Comparison of ENCODE assay signal across 1 cellular context in genomic region chr3:196837819-196838420, GRCh38.
A peak's percentile ranks its signal among the peaks of the same experiment; 100 is the strongest.
TF ChIP-seq lines count a peak whose summit lies in the region.

No MANE protein-coding gene starts in this region.

TF ChIP-seq in HepG2, 621 proteins besides CTCF, POLR2A, EP300 and RAD21 (continued from another document and continues in another):
- no peak for TF ChIP-seq ZNF431 (CRISPR knock-in tag; IDR thresholded peaks at IDR 0.05; ENCODE audit: borderline replicate concordance, low read depth)
- no peak for TF ChIP-seq ZNF432 (CRISPR knock-in tag; IDR thresholded peaks at IDR 0.05; ENCODE audit: borderline replicate concordance)
- TF ChIP-seq NAIF1 (CRISPR knock-in tag; IDR thresholded peaks at IDR 0.05; ENCODE audit: borderline replicate concordance): no peak
- TF ChIP-seq CHCHD3 (CRISPR knock-in tag; IDR thresholded peaks at IDR 0.05): no peak
- TF ChIP-seq NFAT5 (CRISPR knock-in tag; IDR thresholded peaks at IDR 0.05): no peak
- TF ChIP-seq TBL1XR1 (IDR thresholded peaks at IDR 0.05; ENCODE audit: borderline replicate concordance, low read length, partially characterized antibody): no peak
- TF ChIP-seq ONECUT2 (CRISPR knock-in tag; IDR thresholded peaks at IDR 0.05): peak; percentile 52; the same call in 1 of the 2 replicates
- TF ChIP-seq THAP11 (CRISPR knock-in tag; IDR thresholded peaks at IDR 0.05): 0 out of 2 replicates have a peak, but pooled peaks have one; percentile 30
- no peak for TF ChIP-seq CBX1 (IDR thresholded peaks at IDR 0.05; ENCODE audit: low read depth)
- no peak for TF ChIP-seq ZBTB26 (CRISPR knock-in tag; IDR thresholded peaks at IDR 0.05; ENCODE audit: borderline replicate concordance)
- no peak for TF ChIP-seq FOXK2 (IDR thresholded peaks at IDR 0.05)
- TF ChIP-seq SMAD9 (CRISPR knock-in tag; IDR thresholded peaks at IDR 0.05): no peak
- TF ChIP-seq ZBTB40 (IDR thresholded peaks at IDR 0.05): no peak
- no peak for TF ChIP-seq ZBTB40 (CRISPR knock-in tag; IDR thresholded peaks at IDR 0.05)
- TF ChIP-seq MIER2 (CRISPR knock-in tag; IDR thresholded peaks at IDR 0.05): 0 out of 2 replicates have a peak, but pooled peaks have one; percentile 15
- no peak for TF ChIP-seq JARID2 (CRISPR knock-in tag; IDR thresholded peaks at IDR 0.05; ENCODE audit: insufficient replicate concordance)
- TF ChIP-seq XRCC5 (optimal IDR thresholded peaks at IDR 0.05; ENCODE audit: low read length): peak; percentile 31
- TF ChIP-seq FOSL2 (CRISPR knock-in tag; IDR thresholded peaks at IDR 0.05): 0 out of 2 replicates have a peak, but pooled peaks have one; percentile 7
- 0 out of 2 replicates have a peak, but pooled peaks have one; percentile 31 for TF ChIP-seq CBFB (CRISPR knock-in tag; IDR thresholded peaks at IDR 0.05)
- TF ChIP-seq CREB1 (IDR thresholded peaks at IDR 0.05): no peak
- 0 out of 2 replicates have a peak, but pooled peaks have one; percentile 29 for TF ChIP-seq CREB1 (CRISPR knock-in tag; IDR thresholded peaks at IDR 0.05)
- TF ChIP-seq ARID3A (IDR thresholded peaks at IDR 0.05; ENCODE audit: low read depth, low read length): peak; percentile 65; the same call in 1 of the 2 replicates
- peak; percentile 43 for TF ChIP-seq SAP130 (CRISPR knock-in tag; IDR thresholded peaks at IDR 0.05; ENCODE audit: low read depth)
- no peak for TF ChIP-seq MTF1 (CRISPR knock-in tag; IDR thresholded peaks at IDR 0.05)
- TF ChIP-seq PPARG (CRISPR knock-in tag; conservative IDR thresholded peaks at IDR 0.05): 0 out of 2 replicates have a peak, but pooled peaks have one; percentile 21
- TF ChIP-seq FOXA3 (CRISPR knock-in tag; IDR thresholded peaks at IDR 0.05): peak; percentile 26; the same call in 1 of the 2 replicates
- TF ChIP-seq HOXA5 (CRISPR knock-in tag; IDR thresholded peaks at IDR 0.05): peak; percentile 66; the same call in 1 of the 2 replicates
- peak; percentile 82 for TF ChIP-seq STAG1 (CRISPR knock-in tag; IDR thresholded peaks at IDR 0.05)
- no peak for TF ChIP-seq MTERF4 (CRISPR knock-in tag; IDR thresholded peaks at IDR 0.05)
- peak; percentile 63 for TF ChIP-seq RARA (CRISPR knock-in tag; IDR thresholded peaks at IDR 0.05)
- peak; percentile 68 for TF ChIP-seq ZMYM4 (CRISPR knock-in tag; IDR thresholded peaks at IDR 0.05)
- no peak for TF ChIP-seq NR2F6 (IDR thresholded peaks at IDR 0.05)
- TF ChIP-seq NR2F6 (CRISPR knock-in tag; IDR thresholded peaks at IDR 0.05): peak; percentile 52; the same call in 1 of the 2 replicates
- TF ChIP-seq ZNF34 (CRISPR knock-in tag; IDR thresholded peaks at IDR 0.05; ENCODE audit: borderline replicate concordance): no peak
- no peak for TF ChIP-seq JUN (CRISPR knock-in tag; IDR thresholded peaks at IDR 0.05)
- TF ChIP-seq ATF2 (CRISPR knock-in tag; IDR thresholded peaks at IDR 0.05): no peak
- TF ChIP-seq HMG20A (CRISPR knock-in tag; IDR thresholded peaks at IDR 0.05; ENCODE audit: borderline replicate concordance): 0 out of 2 replicates have a peak, but pooled peaks have one; percentile 16
- peak; percentile 40; the same call in 1 of the 2 replicates for TF ChIP-seq SALL1 (CRISPR knock-in tag; IDR thresholded peaks at IDR 0.05)
- TF ChIP-seq HMGXB4 (CRISPR knock-in tag; IDR thresholded peaks at IDR 0.05; ENCODE audit: borderline replicate concordance in 1 of 2, low read depth in 1 of 2): peak; percentile 44 to 52; a peak in 1 of 4 replicates
